In genomic region chr6:111260570-111261298, GRCh38 we compare ENCODE assay signal across 10 cellular contexts.
DNase-seq lines count a peak whose midpoint lies in the region; ATAC-seq and TF ChIP-seq lines count a peak whose summit lies in the region.
"Had no signal": no experiment of that assay in that cellular context is flagged by ENCODE, and none has a peak within 500 bp of the region (broad histone marks: within the 10 kb centered on the region; RNA-seq: fewer than 3 reads in every experiment).

No MANE protein-coding gene starts in this region.

- H3K4me1 ChIP-seq in breast epithelium: no peaks in the 10 kb centered on the region
- peaks cover 0 to 18% of the 10 kb centered on the region in 2 donors for H3K4me1 ChIP-seq in right atrium auricular region

- H3K27ac Mint-ChIP-seq in MCF 10A (ENCODE audit: low read depth, unreplicated experiment): no peak overlapping the region
- H3K27ac Mint-ChIP-seq in T-helper 17 cell: peak overlapping the region; percentile 93
- H3K27ac Mint-ChIP-seq in type B pancreatic cell: no peak overlapping the region

- no TSS peak for BruUV-seq in MCF 10A (replicated peaks; lab: Mats Ljungman, UMichigan)

- peaks cover 23% of the 10 kb centered on the region for H3K4me1 Mint-ChIP-seq in MCF 10A (ENCODE audit: insufficient read depth, unreplicated experiment)
- H3K4me1 Mint-ChIP-seq in T-helper 17 cell: peaks cover 18% of the 10 kb centered on the region
- H3K4me1 Mint-ChIP-seq in type B pancreatic cell (ENCODE audit: unreplicated experiment): peaks cover 20% of the 10 kb centered on the region

- ATAC-seq in T-helper 17 cell: no peak
- ATAC-seq in HG03095 (IDR thresholded peaks at IDR 0.05; ENCODE audit: unreplicated experiment): no peak

- CTCF ChIA-PET in MCF 10A (lab: Yijun Ruan, JAX): no interaction called here

- TF ChIP-seq CTCF in MCF 10A (IDR thresholded peaks at IDR 0.05; ENCODE audit: unreplicated experiment): no peak
- TF ChIP-seq CTCF in breast epithelium (IDR thresholded peaks at IDR 0.05): no peak
- TF ChIP-seq CTCF in fibroblast of the aortic adventitia (IDR thresholded peaks at IDR 0.05; ENCODE audit: insufficient read depth, low read length): no peak
- TF ChIP-seq CTCF in type B pancreatic cell (conservative IDR thresholded peaks at IDR 0.05): no peak
- no peak for TF ChIP-seq CTCF in right atrium auricular region (IDR thresholded peaks at IDR 0.05)

- H3K36me3 Mint-ChIP-seq in MCF 10A (ENCODE audit: insufficient read depth, unreplicated experiment): peaks cover 20% of the 10 kb centered on the region
- H3K36me3 Mint-ChIP-seq in T-helper 17 cell (ENCODE audit: low read depth): no peaks in the 10 kb centered on the region
- peaks cover 9% of the 10 kb centered on the region for H3K36me3 Mint-ChIP-seq in type B pancreatic cell

- H3K27me3 ChIP-seq in breast epithelium: no peaks in the 10 kb centered on the region
- H3K27me3 ChIP-seq in right atrium auricular region: no peaks in the 10 kb centered on the region

- H3K27me3 Mint-ChIP-seq in MCF 10A (ENCODE audit: insufficient read depth, unreplicated experiment): no peaks in the 10 kb centered on the region
- no peaks in the 10 kb centered on the region for H3K27me3 Mint-ChIP-seq in T-helper 17 cell
- H3K27me3 Mint-ChIP-seq in type B pancreatic cell: peaks cover 14% of the 10 kb centered on the region

- DNase-seq in MCF 10A (ENCODE audit: unreplicated experiment) (peak; percentile 23), breast epithelium (ENCODE audit: low spot score in 2 of 2) (no peak), T-helper 17 cell (no peak), fibroblast of the aortic adventitia (ENCODE audit: low read depth) (no peak), type B pancreatic cell (ENCODE audit: extremely low spot score, unreplicated experiment) (no peak), right atrium auricular region (ENCODE audit: low spot score) (no peak)
- no peak for DNase-seq in stimulated activated CD8-positive, alpha-beta memory T cell treated with anti-CD3 and anti-CD28 coated beads, Interleukin-4, amount 100 ng/mL, for 48 hours
- DNase-seq: NCI-H187; stimulated activated CD4-positive, alpha-beta T cell treated with anti-CD3 and anti-CD28 coated beads, Interleukin-4, amount 100 ng/mL, for 4 hours had no signal

- no peaks in the 10 kb centered on the region for H3K36me3 ChIP-seq in breast epithelium
- no peaks in the 10 kb centered on the region for H3K36me3 ChIP-seq in right atrium auricular region

- no peak overlapping the region for H3K27ac ChIP-seq in breast epithelium
- H3K27ac ChIP-seq in right atrium auricular region: no peak overlapping the region

- H3K9me3 Mint-ChIP-seq in MCF 10A (ENCODE audit: unreplicated experiment): no peaks in the 10 kb centered on the region
- no peaks in the 10 kb centered on the region for H3K9me3 Mint-ChIP-seq in type B pancreatic cell

- H3K9me3 ChIP-seq in breast epithelium (no peaks in the 10 kb centered on the region), T-helper 17 cell (ENCODE audit: control insufficient read depth, low read length, poor library complexity, severe bottlenecking) (no peaks in the 10 kb centered on the region), right atrium auricular region (no peaks in the 10 kb centered on the region)

- POLR2A ChIA-PET in MCF 10A (lab: Yijun Ruan, JAX): interaction anchor here (1.0 kb wide), 1 partner anchor 16 kb away, joined by 5 read pairs; no protein-coding TSS in a partner anchor

- peak overlapping the region in 1 of 3 donors; percentile 79 for H3K4me3 ChIP-seq in breast epithelium
- H3K4me3 ChIP-seq in fibroblast of the aortic adventitia (ENCODE audit: low read depth, low read length): peak overlapping the region; percentile 60
- H3K4me3 ChIP-seq in right atrium auricular region: peak overlapping the region in 1 of 2 donors; percentile 89

- intact Hi-C loops in MCF 10A (cut with micrococcal nuclease) (no loop called here), breast epithelium (cut with DNase I; ENCODE audit: low total_unique reads) (no loop called here)

- peak overlapping the region; percentile 73 for H3K4me3 Mint-ChIP-seq in MCF 10A (ENCODE audit: unreplicated experiment)
- peak overlapping the region; percentile 86 for H3K4me3 Mint-ChIP-seq in T-helper 17 cell
- peak overlapping the region; percentile 88 for H3K4me3 Mint-ChIP-seq in type B pancreatic cell

- TF ChIP-seq POLR2A in breast epithelium (IDR thresholded peaks at IDR 0.05): no peak
